In genomic region chr9:38440511-38440910, GRCh38 we compare ENCODE assay signal across 40 cellular contexts. TPM values are rescaled to one million over a fixed set of nuclear protein-coding genes. Genes with fewer than 3 reads are reported as not detected.
"Had no signal": no experiment of that assay in that cellular context is flagged by ENCODE, and none has a peak within 500 bp of the region (broad histone marks: within the 10 kb centered on the region; RNA-seq: fewer than 3 reads in every experiment).

No MANE protein-coding gene starts in this region.

- H3K4me1 Mint-ChIP-seq: activated CD4-positive, alpha-beta memory T cell treated with anti-CD3 and anti-CD28 coated beads, Interleukin-2, amount 10 ng/mL, durations not matched to agents 7 days and 5 days; activated CD8-positive, alpha-beta memory T cell treated with anti-CD3 and anti-CD28 coated beads, Interleukin-2, amount 10 ng/mL, durations not matched to agents 7 days and 5 days; activated naive CD4-positive, alpha-beta T cell treated with anti-CD3 and anti-CD28 coated beads, Interleukin-2, amount 10 ng/mL, durations not matched to agents 7 days and 5 days; activated naive CD8-positive, alpha-beta T cell treated with anti-CD3 and anti-CD28 coated beads, Interleukin-2, amount 50 U/mL, for 24 hours; brain had no signal

- H3K4me3 ChIP-seq: SJCRH30, SK-N-MC had no signal

- H3K36me3 Mint-ChIP-seq: activated CD8-positive, alpha-beta memory T cell treated with anti-CD3 and anti-CD28 coated beads, Interleukin-2, amount 10 ng/mL, durations not matched to agents 7 days and 5 days; activated naive CD4-positive, alpha-beta T cell treated with anti-CD3 and anti-CD28 coated beads, Interleukin-2, amount 10 ng/mL, durations not matched to agents 7 days and 5 days; activated naive CD8-positive, alpha-beta T cell had no signal

- FAIRE-seq: bronchial epithelial cell, colon had no signal

- H3K9me3 Mint-ChIP-seq: activated CD4-positive, alpha-beta memory T cell treated with anti-CD3 and anti-CD28 coated beads, Interleukin-2, amount 10 ng/mL, durations not matched to agents 7 days and 5 days; activated naive CD4-positive, alpha-beta T cell treated with anti-CD3 and anti-CD28 coated beads, Interleukin-2, amount 10 ng/mL, durations not matched to agents 7 days and 5 days; activated naive CD8-positive, alpha-beta T cell treated with anti-CD3 and anti-CD28 coated beads, Interleukin-2, amount 50 U/mL, for 24 hours had no signal

- DNase-seq: activated CD4-positive, alpha-beta memory T cell treated with anti-CD3 and anti-CD28 coated beads, Interleukin-2, amount 10 ng/mL, durations not matched to agents 7 days and 5 days; activated CD4-positive, alpha-beta T cell treated with anti-CD3 and anti-CD28 coated beads for 1 hour; activated CD4-positive, alpha-beta T cell treated with anti-CD3 and anti-CD28 coated beads for 48 hours; activated CD4-positive, CD25-positive, alpha-beta regulatory T cell; activated CD8-positive, alpha-beta memory T cell treated with anti-CD3 and anti-CD28 coated beads for 24 hours; activated CD8-positive, alpha-beta memory T cell treated with anti-CD3 and anti-CD28 coated beads, Interleukin-2, amount 10 ng/mL, durations not matched to agents 7 days and 5 days; activated CD8-positive, alpha-beta memory T cell treated with anti-CD3 and anti-CD28 coated beads, Interleukin-2, amount 50 U/mL, for 48 hours; activated effector memory CD4-positive, alpha-beta T cell treated with Interleukin-2 at 50 U/mL for 16 hours; activated naive CD4-positive, alpha-beta T cell treated with anti-CD3 and anti-CD28 coated beads, Interleukin-2, amount 10 ng/mL, durations not matched to agents 7 days and 5 days; activated naive CD8-positive, alpha-beta T cell treated with anti-CD3 and anti-CD28 coated beads, Interleukin-2, amount 50 U/mL, for 24 hours; activated T-cell treated with anti-CD3 and anti-CD28 coated beads, Interleukin-2, amount 50 U/mL, for 48 hours; anterior cingulate cortex; caudate nucleus; cerebellar nuclear complex; MM.1S; NCI-H1048; NCI-H1105 treated with DMSO at 0.1 percent for 48 hours; NCI-H1436; NCI-H1694; NCI-H1930; NCI-H2081 treated with DMSO at 0.1 percent for 48 hours; NCI-H226; NCI-H446 treated with DMSO at 0.1 percent for 48 hours; NCI-H524; NCI-H748 treated with DMSO at 0.1 percent for 48 hours; NK-92 treated with Interleukin-12 subunit alpha and Interleukin-12 subunit beta, amount 100 ng/mL, for 24 hours; OCI-M1; SHP77; SJCRH30; SW 1271; T-helper 1 cell; T-helper 2 cell; T-helper 9 cell; WERI-Rb-1 had no signal

- ATAC-seq: activated CD8-positive, alpha-beta memory T cell treated with anti-CD3 and anti-CD28 coated beads, Interleukin-2, amount 10 ng/mL, durations not matched to agents 7 days and 5 days; activated naive CD8-positive, alpha-beta T cell treated with anti-CD3 and anti-CD28 coated beads, Interleukin-2, amount 50 U/mL, for 24 hours had no signal

- H3K27me3 ChIP-seq: SJCRH30 had no signal

- H3K9me3 ChIP-seq: SJCRH30 had no signal

- H3K27ac ChIP-seq: SJCRH30, SK-N-MC, WERI-Rb-1 had no signal

- H3K36me3 ChIP-seq: SJCRH30, WERI-Rb-1 had no signal

- H3K4me1 ChIP-seq: SJCRH30 had no signal

- H3K4me3 Mint-ChIP-seq: activated CD4-positive, alpha-beta memory T cell treated with anti-CD3 and anti-CD28 coated beads, Interleukin-2, amount 10 ng/mL, durations not matched to agents 7 days and 5 days; activated CD8-positive, alpha-beta memory T cell treated with anti-CD3 and anti-CD28 coated beads, Interleukin-2, amount 10 ng/mL, durations not matched to agents 7 days and 5 days; activated naive CD4-positive, alpha-beta T cell treated with anti-CD3 and anti-CD28 coated beads, Interleukin-2, amount 10 ng/mL, durations not matched to agents 7 days and 5 days; activated naive CD8-positive, alpha-beta T cell; activated naive CD8-positive, alpha-beta T cell treated with anti-CD3 and anti-CD28 coated beads, Interleukin-2, amount 50 U/mL, for 24 hours; brain had no signal

- H3K27ac Mint-ChIP-seq: activated CD4-positive, alpha-beta memory T cell treated with anti-CD3 and anti-CD28 coated beads, Interleukin-2, amount 10 ng/mL, durations not matched to agents 7 days and 5 days; activated CD8-positive, alpha-beta memory T cell treated with anti-CD3 and anti-CD28 coated beads, Interleukin-2, amount 10 ng/mL, durations not matched to agents 7 days and 5 days; activated naive CD4-positive, alpha-beta T cell treated with anti-CD3 and anti-CD28 coated beads, Interleukin-2, amount 10 ng/mL, durations not matched to agents 7 days and 5 days; activated naive CD8-positive, alpha-beta T cell; activated naive CD8-positive, alpha-beta T cell treated with anti-CD3 and anti-CD28 coated beads, Interleukin-2, amount 50 U/mL, for 24 hours; brain had no signal

RNA-seq across cellular contexts. Expression of gene IGFBPL1, which starts 16.3 kb away (rescaled TPM):
- total RNA-seq: activated CD8-positive, alpha-beta memory T cell treated with anti-CD3 and anti-CD28 coated beads, Interleukin-2, amount 10 ng/mL, durations not matched to agents 7 days and 5 days; bronchial epithelial cell; RPMI7951 had no signal
